In the genomic region with DNA sequence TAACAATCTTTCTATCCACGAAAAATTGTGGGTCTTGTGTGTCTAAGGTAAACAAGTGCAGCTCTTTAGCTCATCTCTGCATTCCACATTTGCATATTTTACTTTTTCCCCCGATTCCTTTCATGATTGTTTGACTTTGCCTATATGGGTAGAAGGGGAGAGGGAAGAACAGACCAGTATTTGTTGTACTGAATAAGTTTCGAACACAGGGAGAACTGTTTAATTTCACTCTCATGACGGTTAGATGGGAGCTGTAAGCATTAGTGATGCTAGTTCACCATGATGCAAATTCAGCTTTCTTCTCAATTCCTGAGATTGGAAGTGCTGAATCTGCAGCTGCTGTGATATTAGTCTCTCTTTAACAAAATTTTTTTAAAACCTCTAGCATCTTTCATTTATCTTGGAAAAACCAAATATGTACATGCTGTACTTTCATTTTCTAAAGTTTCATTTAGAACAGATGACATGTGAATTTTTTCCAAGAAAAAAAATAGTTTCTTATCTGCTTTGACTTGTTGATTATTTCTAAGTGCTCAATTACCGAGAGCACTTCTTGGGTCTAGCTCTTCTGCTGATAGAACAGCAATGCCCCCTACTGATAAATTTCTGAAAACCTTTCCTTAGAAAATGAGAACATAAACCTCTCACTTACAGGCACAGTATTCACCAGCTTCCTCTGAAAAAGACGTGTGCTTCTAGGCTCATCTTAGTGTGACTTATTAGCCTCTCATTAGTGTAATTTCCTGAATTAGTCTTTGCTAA, we compare ENCODE assay signal across 1 cellular context.
TF ChIP-seq lines count a peak whose summit lies in the region.

No MANE protein-coding gene starts in this region.

TF ChIP-seq in K562, 482 proteins besides CTCF, POLR2A, EP300 and RAD21 (continued from another document):
- TF ChIP-seq, protein P1, sequence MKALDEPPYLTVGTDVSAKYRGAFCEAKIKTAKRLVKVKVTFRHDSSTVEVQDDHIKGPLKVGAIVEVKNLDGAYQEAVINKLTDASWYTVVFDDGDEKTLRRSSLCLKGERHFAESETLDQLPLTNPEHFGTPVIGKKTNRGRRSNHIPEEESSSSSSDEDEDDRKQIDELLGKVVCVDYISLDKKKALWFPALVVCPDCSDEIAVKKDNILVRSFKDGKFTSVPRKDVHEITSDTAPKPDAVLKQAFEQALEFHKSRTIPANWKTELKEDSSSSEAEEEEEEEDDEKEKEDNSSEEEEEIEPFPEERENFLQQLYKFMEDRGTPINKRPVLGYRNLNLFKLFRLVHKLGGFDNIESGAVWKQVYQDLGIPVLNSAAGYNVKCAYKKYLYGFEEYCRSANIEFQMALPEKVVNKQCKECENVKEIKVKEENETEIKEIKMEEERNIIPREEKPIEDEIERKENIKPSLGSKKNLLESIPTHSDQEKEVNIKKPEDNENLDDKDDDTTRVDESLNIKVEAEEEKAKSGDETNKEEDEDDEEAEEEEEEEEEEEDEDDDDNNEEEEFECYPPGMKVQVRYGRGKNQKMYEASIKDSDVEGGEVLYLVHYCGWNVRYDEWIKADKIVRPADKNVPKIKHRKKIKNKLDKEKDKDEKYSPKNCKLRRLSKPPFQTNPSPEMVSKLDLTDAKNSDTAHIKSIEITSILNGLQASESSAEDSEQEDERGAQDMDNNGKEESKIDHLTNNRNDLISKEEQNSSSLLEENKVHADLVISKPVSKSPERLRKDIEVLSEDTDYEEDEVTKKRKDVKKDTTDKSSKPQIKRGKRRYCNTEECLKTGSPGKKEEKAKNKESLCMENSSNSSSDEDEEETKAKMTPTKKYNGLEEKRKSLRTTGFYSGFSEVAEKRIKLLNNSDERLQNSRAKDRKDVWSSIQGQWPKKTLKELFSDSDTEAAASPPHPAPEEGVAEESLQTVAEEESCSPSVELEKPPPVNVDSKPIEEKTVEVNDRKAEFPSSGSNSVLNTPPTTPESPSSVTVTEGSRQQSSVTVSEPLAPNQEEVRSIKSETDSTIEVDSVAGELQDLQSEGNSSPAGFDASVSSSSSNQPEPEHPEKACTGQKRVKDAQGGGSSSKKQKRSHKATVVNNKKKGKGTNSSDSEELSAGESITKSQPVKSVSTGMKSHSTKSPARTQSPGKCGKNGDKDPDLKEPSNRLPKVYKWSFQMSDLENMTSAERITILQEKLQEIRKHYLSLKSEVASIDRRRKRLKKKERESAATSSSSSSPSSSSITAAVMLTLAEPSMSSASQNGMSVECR (CRISPR knock-in tag; IDR thresholded peaks at IDR 0.05), result no peak
- TF ChIP-seq ATF7 (IDR thresholded peaks at IDR 0.05), result no peak
- TF ChIP-seq ARNT (IDR thresholded peaks at IDR 0.05), result no peak
- TF ChIP-seq, protein P2, sequence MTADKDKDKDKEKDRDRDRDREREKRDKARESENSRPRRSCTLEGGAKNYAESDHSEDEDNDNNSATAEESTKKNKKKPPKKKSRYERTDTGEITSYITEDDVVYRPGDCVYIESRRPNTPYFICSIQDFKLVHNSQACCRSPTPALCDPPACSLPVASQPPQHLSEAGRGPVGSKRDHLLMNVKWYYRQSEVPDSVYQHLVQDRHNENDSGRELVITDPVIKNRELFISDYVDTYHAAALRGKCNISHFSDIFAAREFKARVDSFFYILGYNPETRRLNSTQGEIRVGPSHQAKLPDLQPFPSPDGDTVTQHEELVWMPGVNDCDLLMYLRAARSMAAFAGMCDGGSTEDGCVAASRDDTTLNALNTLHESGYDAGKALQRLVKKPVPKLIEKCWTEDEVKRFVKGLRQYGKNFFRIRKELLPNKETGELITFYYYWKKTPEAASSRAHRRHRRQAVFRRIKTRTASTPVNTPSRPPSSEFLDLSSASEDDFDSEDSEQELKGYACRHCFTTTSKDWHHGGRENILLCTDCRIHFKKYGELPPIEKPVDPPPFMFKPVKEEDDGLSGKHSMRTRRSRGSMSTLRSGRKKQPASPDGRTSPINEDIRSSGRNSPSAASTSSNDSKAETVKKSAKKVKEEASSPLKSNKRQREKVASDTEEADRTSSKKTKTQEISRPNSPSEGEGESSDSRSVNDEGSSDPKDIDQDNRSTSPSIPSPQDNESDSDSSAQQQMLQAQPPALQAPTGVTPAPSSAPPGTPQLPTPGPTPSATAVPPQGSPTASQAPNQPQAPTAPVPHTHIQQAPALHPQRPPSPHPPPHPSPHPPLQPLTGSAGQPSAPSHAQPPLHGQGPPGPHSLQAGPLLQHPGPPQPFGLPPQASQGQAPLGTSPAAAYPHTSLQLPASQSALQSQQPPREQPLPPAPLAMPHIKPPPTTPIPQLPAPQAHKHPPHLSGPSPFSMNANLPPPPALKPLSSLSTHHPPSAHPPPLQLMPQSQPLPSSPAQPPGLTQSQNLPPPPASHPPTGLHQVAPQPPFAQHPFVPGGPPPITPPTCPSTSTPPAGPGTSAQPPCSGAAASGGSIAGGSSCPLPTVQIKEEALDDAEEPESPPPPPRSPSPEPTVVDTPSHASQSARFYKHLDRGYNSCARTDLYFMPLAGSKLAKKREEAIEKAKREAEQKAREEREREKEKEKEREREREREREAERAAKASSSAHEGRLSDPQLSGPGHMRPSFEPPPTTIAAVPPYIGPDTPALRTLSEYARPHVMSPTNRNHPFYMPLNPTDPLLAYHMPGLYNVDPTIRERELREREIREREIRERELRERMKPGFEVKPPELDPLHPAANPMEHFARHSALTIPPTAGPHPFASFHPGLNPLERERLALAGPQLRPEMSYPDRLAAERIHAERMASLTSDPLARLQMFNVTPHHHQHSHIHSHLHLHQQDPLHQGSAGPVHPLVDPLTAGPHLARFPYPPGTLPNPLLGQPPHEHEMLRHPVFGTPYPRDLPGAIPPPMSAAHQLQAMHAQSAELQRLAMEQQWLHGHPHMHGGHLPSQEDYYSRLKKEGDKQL (CRISPR knock-in tag; IDR thresholded peaks at IDR 0.05; ENCODE audit: borderline replicate concordance), result no peak
- TF ChIP-seq L3MBTL2 (IDR thresholded peaks at IDR 0.05), result no peak
- no peak for TF ChIP-seq U2AF1 (optimal IDR thresholded peaks at IDR 0.05; ENCODE audit: low read depth, low read length)
